Comparison of ENCODE assay signal across 8 cellular contexts in genomic region chr11:65111537-65112225, GRCh38. TPM values are rescaled to one million over a fixed set of nuclear protein-coding genes. Genes with fewer than 3 reads are reported as not detected.
DNase-seq lines count a peak whose midpoint lies in the region; ATAC-seq and TF ChIP-seq lines count a peak whose summit lies in the region.

TSS of gene TM7SF2 (plus strand) at chr11:65111872. CDS start at chr11:65112016, 144 bp downstream.

- POLR2A ChIA-PET in GM10248 (lab: Yijun Ruan, JAX), result interaction anchor here (0.6 to 4.0 kb wide), 6 partner anchors 11 to 1004 kb away, joined by 3 to 14 read pairs (median 3); partner anchors contain the start of genes FAU and MRPL49

- DNase-seq in GM10248 (ENCODE audit: extremely low spot score) (peak; percentile 98), NCI-H1930 (lab: John Stamatoyannopoulos, UW) (peak; percentile 88 to 94), T-helper 22 cell (ENCODE audit: low read depth) (peak; percentile 92), ascending aorta (ENCODE audit: low spot score in 2 of 2) (peak; percentile 84 to 96), right atrium auricular region (ENCODE audit: low spot score) (peak; percentile 97), putamen (ENCODE audit: low spot score) (peak; percentile 97), uterus (peak; percentile 93 to 95)

- intact Hi-C loops in ascending aorta (cut with DNase I) (loop anchor here (2.0 to 10.0 kb wide), 2 partner anchors 23 to 257 kb away; partner anchors contain the start of gene SYVN1), uterus (cut with DNase I; ENCODE audit: low total_unique reads) (no loop called here)

- H3K4me1 ChIP-seq in ascending aorta (peaks cover 22 to 34% of the 10 kb centered on the region in 2 donors), right atrium auricular region (peaks cover 0 to 49% of the 10 kb centered on the region in 2 donors), uterus (peaks cover 3 to 24% of the 10 kb centered on the region in 2 donors)

- H3K27me3 ChIP-seq in ascending aorta (no peaks in the 10 kb centered on the region), right atrium auricular region (no peaks in the 10 kb centered on the region), uterus (no peaks in the 10 kb centered on the region)

- TF ChIP-seq POLR2A in uterus (IDR thresholded peaks at IDR 0.05), result peak; percentile 76 to 84

- H3K27ac ChIP-seq in ascending aorta (peak within 1 kb of the TSS; percentile 51 to 56), right atrium auricular region (peak within 1 kb of the TSS; percentile 81 to 82), uterus (peak within 1 kb of the TSS; percentile 29 to 68)

- CTCF ChIA-PET in GM10248 (lab: Yijun Ruan, JAX), result interaction anchor here (1.0 to 7.5 kb wide), 32 partner anchors 9 to 326 kb away, joined by 3 to 165 read pairs (median 10); partner anchors contain the start of genes ARL2, CAPN1, CDC42BPG and CDC42EP2

- no peak for TF ChIP-seq CTCF in GM10248 (IDR thresholded peaks at IDR 0.05; ENCODE audit: control extremely low read depth, extremely low read depth, low read depth, missing control alignments)
- TF ChIP-seq CTCF in ascending aorta (IDR thresholded peaks at IDR 0.05), result no peak
- TF ChIP-seq CTCF in right atrium auricular region (IDR thresholded peaks at IDR 0.05), result no peak
- peak in 1 of 4 experiments; percentile 10 for TF ChIP-seq CTCF in uterus (IDR thresholded peaks at IDR 0.05)

- H3K9me3 ChIP-seq in ascending aorta (no peaks in the 10 kb centered on the region), right atrium auricular region (no peaks in the 10 kb centered on the region), uterus (no peaks in the 10 kb centered on the region)

- H3K4me3 ChIP-seq in ascending aorta (peak within 1 kb of the TSS; percentile 54 to 66), right atrium auricular region (peak within 1 kb of the TSS; percentile 47 to 67), uterus (peak within 1 kb of the TSS; percentile 22 to 57)

- ATAC-seq in HG02798 (IDR thresholded peaks at IDR 0.05; ENCODE audit: poor library complexity, unreplicated experiment), result peak; percentile 77

- H3K36me3 ChIP-seq in ascending aorta (peaks cover 26 to 34% of the 10 kb centered on the region in 2 donors), right atrium auricular region (peaks cover 26% of the 10 kb centered on the region), uterus (no peaks in the 10 kb centered on the region)

RNA-seq across cellular contexts. Expression of gene TM7SF2, which starts in this region (rescaled TPM):
- total RNA-seq in ascending aorta (10.6 TPM), right atrium auricular region (100 to 1,000 TPM; 134 to 199 TPM), uterus (10 to 100 TPM in 1 of 4 donors, 1 to 10 TPM in 2, under 1 TPM in 1; 0.77 to 16.7 (median 5.5) TPM)

Comparison
In these comparisons a context has a peak if more than half of its experiments do, and no peak if none do; other contexts are left out.
1. Peak in every context shown above with its lines: DNase-seq, ATAC-seq, H3K4me3 ChIP-seq and H3K27ac ChIP-seq.
2. RNA of gene TM7SF2 (total RNA-seq): 134 to 199 TPM in right atrium auricular region; 10.6 TPM in ascending aorta (single experiment) and 0.77 to 16.7 TPM in uterus; every median in the first group is over 4 times any median in the second.